8 cellular contexts compared by ENCODE assay signal in genomic region chr14:23183479-23183878, GRCh38. TPM values are rescaled to one million over a fixed set of nuclear protein-coding genes. Genes with fewer than 3 reads are reported as not detected.
DNase-seq lines count a peak whose midpoint lies in the region; ATAC-seq, FAIRE-seq and TF ChIP-seq lines count a peak whose summit lies in the region.

TSS of gene SLC7A8 (minus strand) at chr14:23183660. CDS start at chr14:23182914, 746 bp downstream.

- no peak for FAIRE-seq in HTR-8/SVneo (lab: Jason Lieb, UNC)

- H3K9me3 Mint-ChIP-seq in Caco-2 (ENCODE audit: unreplicated experiment) = no peaks in the 10 kb centered on the region
- H3K9me3 Mint-ChIP-seq in activated naive CD8-positive, alpha-beta T cell treated with anti-CD3 and anti-CD28 coated beads, Interleukin-2, amount 10 ng/mL, durations not matched to agents 7 days and 5 days = no peaks in the 10 kb centered on the region

- POLR2A ChIA-PET in Caco-2 (lab: Charles Lee) = no interaction called here
- POLR2A ChIA-PET in activated naive CD8-positive, alpha-beta T cell treated with anti-CD3 and anti-CD28 coated beads, Interleukin-2, amount 10 ng/mL, durations not matched to agents 7 days and 5 days (lab: Charles Lee) = interaction anchor here (3.6 kb wide), 1 partner anchor 63 kb away, joined by 17 read pairs; no protein-coding TSS in a partner anchor

- 1 to 3% methylated on average over 17 of the region's 17 CpGs for WGBS in heart right ventricle, 2 donors

- peak within 1 kb of the TSS; percentile 54 for H3K4me3 ChIP-seq in Caco-2 (ENCODE audit: low read depth, low read length)
- peak within 1 kb of the TSS; percentile 24 to 64 (median 53) for H3K4me3 ChIP-seq in heart right ventricle

- no peak within 1 kb of the TSS for H3K27ac Mint-ChIP-seq in Caco-2 (ENCODE audit: unreplicated experiment)
- no peak within 1 kb of the TSS for H3K27ac Mint-ChIP-seq in activated naive CD8-positive, alpha-beta T cell treated with anti-CD3 and anti-CD28 coated beads, Interleukin-2, amount 10 ng/mL, durations not matched to agents 7 days and 5 days

- H3K4me1 ChIP-seq in Caco-2 (peaks cover 13% of the 10 kb centered on the region), heart right ventricle (peaks cover 0 to 41% (median 8%) of the 10 kb centered on the region in 9 donors)

- H3K27ac ChIP-seq in heart right ventricle = peak within 1 kb of the TSS in 2 of 10 donors; percentile 7 to 59

- TF ChIP-seq CTCF in Caco-2 (IDR thresholded peaks at IDR 0.05; ENCODE audit: insufficient read depth in 1 of 2, low read depth in 1 of 2, low read length in 1 of 2, severe bottlenecking in 1 of 2, unreplicated experiment in 1 of 2) (no peak), heart right ventricle (IDR thresholded peaks at IDR 0.05) (no peak)

- H3K27me3 Mint-ChIP-seq in Caco-2 (ENCODE audit: insufficient read depth, unreplicated experiment) = no peaks in the 10 kb centered on the region
- H3K27me3 Mint-ChIP-seq in activated naive CD8-positive, alpha-beta T cell treated with anti-CD3 and anti-CD28 coated beads, Interleukin-2, amount 10 ng/mL, durations not matched to agents 7 days and 5 days = peaks cover 24% of the 10 kb centered on the region

- ATAC-seq in activated naive CD8-positive, alpha-beta T cell treated with anti-CD3 and anti-CD28 coated beads, Interleukin-2, amount 10 ng/mL, durations not matched to agents 7 days and 5 days (ENCODE audit: low read depth) = peak; percentile 65
- peak in 7 of 8 donors; percentile 48 to 79 (median 70) for ATAC-seq in heart right ventricle
- no peak for ATAC-seq in HG02970 (IDR thresholded peaks at IDR 0.05; ENCODE audit: low FRiP score, unreplicated experiment)

- intact Hi-C loops in Caco-2 (cut with micrococcal nuclease; ENCODE audit: unreplicated experiment) (loop anchor here (1.0 to 2.0 kb wide), 2 partner anchors 37 to 63 kb away; no protein-coding TSS in a partner anchor), heart right ventricle (cut with DNase I) (loop anchor here in 2 of 10 donors (2.0 to 10.0 kb wide), 2 partner anchors 63 to 111 kb away; no protein-coding TSS in a partner anchor)

- no peaks in the 10 kb centered on the region for H3K27me3 ChIP-seq in Caco-2 (replicated peaks; ENCODE audit: control insufficient read depth, insufficient read depth, low read length)
- peaks cover 0 to 28% (median 19%) of the 10 kb centered on the region in 7 donors for H3K27me3 ChIP-seq in heart right ventricle

- peaks cover 12% of the 10 kb centered on the region for H3K4me1 Mint-ChIP-seq in Caco-2 (ENCODE audit: low read depth, unreplicated experiment)
- H3K4me1 Mint-ChIP-seq in activated naive CD8-positive, alpha-beta T cell treated with anti-CD3 and anti-CD28 coated beads, Interleukin-2, amount 10 ng/mL, durations not matched to agents 7 days and 5 days = peaks cover 7% of the 10 kb centered on the region

- BruUV-seq in Caco-2 (replicated peaks; lab: Mats Ljungman, UMichigan) = no TSS peak

- H3K36me3 Mint-ChIP-seq in Caco-2 (ENCODE audit: insufficient read depth, unreplicated experiment) = no peaks in the 10 kb centered on the region
- no peaks in the 10 kb centered on the region for H3K36me3 Mint-ChIP-seq in activated naive CD8-positive, alpha-beta T cell treated with anti-CD3 and anti-CD28 coated beads, Interleukin-2, amount 10 ng/mL, durations not matched to agents 7 days and 5 days

- DNase-seq in Caco-2 (peak; percentile 39 to 58), NCI-H2196 treated with DMSO at 0.1 percent for 48 hours (lab: John Stamatoyannopoulos, UW; ENCODE audit: unreplicated experiment) (peak; percentile 29), heart right ventricle (peak; percentile 28 to 51), pons (ENCODE audit: low spot score) (peak; percentile 45), hepatic stellate cell (ENCODE audit: low spot score) (no peak), HTR-8/SVneo (ENCODE audit: insufficient read length, low spot score) (no peak)
- DNase-seq in activated naive CD8-positive, alpha-beta T cell treated with anti-CD3 and anti-CD28 coated beads, Interleukin-2, amount 10 ng/mL, durations not matched to agents 7 days and 5 days = peak; percentile 41

- H3K9me3 ChIP-seq in Caco-2 (no peaks in the 10 kb centered on the region), heart right ventricle (no peaks in the 10 kb centered on the region)

- H3K36me3 ChIP-seq in Caco-2 (ENCODE audit: control insufficient read depth, insufficient read depth, low read length) (no peaks in the 10 kb centered on the region), heart right ventricle (no peaks in the 10 kb centered on the region)

- H3K4me3 Mint-ChIP-seq in Caco-2 (ENCODE audit: unreplicated experiment) = no peak within 1 kb of the TSS
- H3K4me3 Mint-ChIP-seq in activated naive CD8-positive, alpha-beta T cell treated with anti-CD3 and anti-CD28 coated beads, Interleukin-2, amount 10 ng/mL, durations not matched to agents 7 days and 5 days = no peak within 1 kb of the TSS

- CTCF ChIA-PET in Caco-2 (lab: Charles Lee) = interaction anchor here (1.0 to 10.6 kb wide), 2 partner anchors 63 to 115 kb away, joined by 3 to 176 read pairs; partner anchors contain the start of gene CEBPE

RNA-seq across cellular contexts. Expression of gene SLC7A8, which starts in this region (rescaled TPM):
- total RNA-seq in Caco-2 (2022) = 26.9 and 28.9 TPM in 2 replicates
- total RNA-seq in activated naive CD8-positive, alpha-beta T cell treated with anti-CD3 and anti-CD28 coated beads, Interleukin-2, amount 10 ng/mL, durations not matched to agents 7 days and 5 days = 1 to 10 TPM; 1.8 to 3.1 TPM
- 10 to 100 TPM in 4 of 10 donors, 1 to 10 TPM in 6; 5.9 to 14.8 (median 9.6) TPM for total RNA-seq in heart right ventricle
- 10 to 100 TPM in 1 of 2 donors, 1 to 10 TPM in 1; 7.8 to 14.9 TPM for polyA plus RNA-seq in heart right ventricle

Comparison
In these comparisons a context has a peak if more than half of its experiments do, and no peak if none do; other contexts are left out.
1. DNase-seq: peak in Caco-2 (2 of 2), NCI-H2196 treated with DMSO at 0.1 percent for 48 hours (single experiment), activated naive CD8-positive, alpha-beta T cell treated with anti-CD3 and anti-CD28 coated beads, Interleukin-2, amount 10 ng/mL, durations not matched to agents 7 days and 5 days (single experiment), heart right ventricle (2 of 2) and pons (single experiment); none in hepatic stellate cell (single experiment) and HTR-8/SVneo (single experiment).